In genomic region chr3:149353581-149354184, GRCh38 we compare ENCODE assay signal across 22 cellular contexts. TPM values are rescaled to one million over a fixed set of nuclear protein-coding genes. Genes with fewer than 3 reads are reported as not detected.
"Had no signal": no experiment of that assay in that cellular context is flagged by ENCODE, and none has a peak within 500 bp of the region (broad histone marks: within the 10 kb centered on the region; RNA-seq: fewer than 3 reads in every experiment).

No MANE protein-coding gene starts in this region.

- H3K36me3 Mint-ChIP-seq: activated naive CD8-positive, alpha-beta T cell; naive B cell; neural progenitor cell; WTC11 had no signal

- DNase-seq: activated CD4-positive, alpha-beta T cell treated with anti-CD3 and anti-CD28 coated beads for 36 hours; activated CD4-positive, alpha-beta T cell treated with anti-CD3 and anti-CD28 coated beads, Interleukin-2, amount 50 U/mL, for 48 hours; activated gamma-delta T cell; amniotic stem cell; dorsolateral prefrontal cortex; endodermal cell; gastrocnemius medialis; head of caudate nucleus; mucosa of descending colon; naive B cell; right cardiac atrium; transverse colon had no signal

- H3K4me2 ChIP-seq: neural progenitor cell had no signal

- H3K4me1 Mint-ChIP-seq: activated CD4-positive, alpha-beta T cell treated with anti-CD3 and anti-CD28 coated beads for 36 hours; naive B cell; neural progenitor cell had no signal

- H3K4me3 Mint-ChIP-seq: activated CD4-positive, alpha-beta T cell treated with anti-CD3 and anti-CD28 coated beads for 36 hours; activated naive CD8-positive, alpha-beta T cell; endodermal cell; naive B cell; neural progenitor cell; stimulated activated naive CD8-positive, alpha-beta T cell treated with anti-CD3 and anti-CD28 coated beads, Interleukin-15, Interleukin-2, amounts not matched to agents 100 ng/mL and 50 ng/mL, for 24 hours; WTC11 had no signal

- H3K27ac Mint-ChIP-seq: activated CD4-positive, alpha-beta T cell treated with anti-CD3 and anti-CD28 coated beads for 36 hours; activated naive CD8-positive, alpha-beta T cell; endodermal cell; naive B cell; neural progenitor cell; stimulated activated naive CD8-positive, alpha-beta T cell treated with anti-CD3 and anti-CD28 coated beads, Interleukin-15, Interleukin-2, amounts not matched to agents 100 ng/mL and 50 ng/mL, for 24 hours; WTC11 had no signal

- H3K27me3 ChIP-seq: cardiac muscle cell, gastrocnemius medialis, neural progenitor cell, transverse colon, vagina had no signal

- H3K4me1 ChIP-seq: neural progenitor cell, prostate gland, vagina had no signal

- H3K9me3 Mint-ChIP-seq: endodermal cell; neural progenitor cell; stimulated activated naive CD8-positive, alpha-beta T cell treated with anti-CD3 and anti-CD28 coated beads, Interleukin-15, Interleukin-2, amounts not matched to agents 100 ng/mL and 50 ng/mL, for 24 hours had no signal

- H3K36me3 ChIP-seq: cardiac muscle cell, gastrocnemius medialis, neural progenitor cell, prostate gland, transverse colon, vagina had no signal

- H3K4me3 ChIP-seq: cardiac muscle cell, dorsolateral prefrontal cortex, gastrocnemius medialis, mucosa of descending colon, neural progenitor cell, prostate gland, transverse colon, vagina had no signal

- H3K9me3 ChIP-seq: gastrocnemius medialis, mucosa of descending colon, prostate gland, transverse colon, vagina had no signal

- H3K27ac ChIP-seq: cardiac muscle cell, dorsolateral prefrontal cortex, neural progenitor cell, prostate gland, transverse colon, vagina had no signal

- ATAC-seq: activated CD4-positive, alpha-beta T cell treated with anti-CD3 and anti-CD28 coated beads for 36 hours; gastrocnemius medialis; mucosa of descending colon; right cardiac atrium; WTC11 had no signal

- H3K9ac ChIP-seq: neural progenitor cell had no signal

RNA-seq across cellular contexts. Expression of gene TM4SF18, which starts 20.2 kb away (rescaled TPM):
- total RNA-seq: activated CD4-positive, alpha-beta T cell treated with anti-CD3 and anti-CD28 coated beads for 36 hours; osteoblast; T-helper 2 cell treated with Interferon-gamma antibody and Interleukin-4, amounts not matched to agents 100 ng/mL and 5 ng/mL, for 36 hours had no signal
- polyA plus RNA-seq: cardiac muscle cell, keratinocyte had no signal

RNA-seq across cellular contexts. Expression of gene TM4SF1, which starts 23.8 kb away (rescaled TPM):
- total RNA-seq: activated CD4-positive, alpha-beta T cell treated with anti-CD3 and anti-CD28 coated beads for 36 hours; endodermal cell; T-helper 2 cell treated with Interferon-gamma antibody and Interleukin-4, amounts not matched to agents 100 ng/mL and 5 ng/mL, for 36 hours had no signal
